In genomic region chr18:44961288-44961687, GRCh38 we compare ENCODE assay signal across 23 cellular contexts.
A peak's percentile ranks its signal among the peaks of the same experiment; 100 is the strongest.
DNase-seq lines count a peak whose midpoint lies in the region; ATAC-seq, FAIRE-seq and TF ChIP-seq lines count a peak whose summit lies in the region.
"Had no signal": no experiment of that assay in that cellular context is flagged by ENCODE, and none has a peak within 500 bp of the region (broad histone marks: within the 10 kb centered on the region; RNA-seq: fewer than 3 reads in every experiment).

No MANE protein-coding gene starts in this region.

- no peaks in the 10 kb centered on the region for H3K9me3 Mint-ChIP-seq in naive thymus-derived CD8-positive, alpha-beta T cell
- H3K9me3 Mint-ChIP-seq: CD4-positive, alpha-beta T cell had no signal

- RAD21 ChIA-PET in GM12878 (lab: Charles Lee; ENCODE audit: unreplicated experiment) = interaction anchor here (0.8 to 1.5 kb wide), 2 partner anchors 12 to 47 kb away, joined by 3 to 4 read pairs; no protein-coding TSS in a partner anchor

- in situ Hi-C loops in GM12878 (cut with MboI) = no loop called here

- H3K27me3 Mint-ChIP-seq in naive thymus-derived CD8-positive, alpha-beta T cell = peaks cover 0 to 13% (median 0%) of the 10 kb centered on the region in 5 donors
- H3K27me3 Mint-ChIP-seq: CD4-positive, alpha-beta T cell had no signal

- no peaks in the 10 kb centered on the region for H3K36me3 Mint-ChIP-seq in naive thymus-derived CD8-positive, alpha-beta T cell

- H3K79me2 ChIP-seq in GM12878 (ENCODE audit: control insufficient read depth, insufficient read depth, low read length) (no peaks in the 10 kb centered on the region), OCI-LY7 (ENCODE audit: insufficient read depth, low read depth, low read length) (no peaks in the 10 kb centered on the region)

- no peak overlapping the region for H3K4me2 ChIP-seq in GM12878 (ENCODE audit: control insufficient read depth, insufficient read depth)
- no peak overlapping the region for H3K4me2 ChIP-seq in OCI-LY7 (ENCODE audit: low read length)
- H3K4me2 ChIP-seq: A549 had no signal

- no peak for TF ChIP-seq RAD21 in GM12878 (IDR thresholded peaks at IDR 0.05; ENCODE audit: insufficient read depth, low read depth, low read length)

- no peak for TF ChIP-seq EP300 in GM12878 (IDR thresholded peaks at IDR 0.05; ENCODE audit: borderline replicate concordance in 1 of 2, control insufficient read depth in 1 of 2, low read depth in 2 of 2, low read length in 2 of 2)

- H4K20me1 ChIP-seq in GM12878 (ENCODE audit: control insufficient read depth, insufficient read depth) = no peaks in the 10 kb centered on the region
- H4K20me1 ChIP-seq in OCI-LY7 (ENCODE audit: insufficient read depth, low read length) = no peaks in the 10 kb centered on the region

- H3K9me3 ChIP-seq in GM12878 (replicated peaks; ENCODE audit: control insufficient read depth, insufficient read depth, low read length) (no peaks in the 10 kb centered on the region), OCI-LY7 (ENCODE audit: low read length) (no peaks in the 10 kb centered on the region)
- H3K9me3 ChIP-seq: A549 had no signal

- no peak for TF ChIP-seq POLR2A in GM12878 (IDR thresholded peaks at IDR 0.05; ENCODE audit: low read depth, low read length)

- FAIRE-seq in GM12878 (lab: Jason Lieb, UNC) = no peak
- FAIRE-seq: A549, GM12891 had no signal

- CTCF ChIA-PET in GM12878 (lab: Yijun Ruan, JAX) = interaction anchor here (1.0 to 1.2 kb wide), 3 partner anchors 17 to 279 kb away, joined by 3 read pairs; no protein-coding TSS in a partner anchor
- CTCF ChIA-PET in OCI-LY7 (lab: Charles Lee; ENCODE audit: unreplicated experiment) = no interaction called here
- CTCF ChIA-PET in HEK293T (lab: Yijun Ruan, JAX) = no interaction called here

- SMC1A ChIA-PET in GM12878 (lab: Charles Lee; ENCODE audit: uncharacterized antibody, unreplicated experiment) = interaction anchor here (1.0 to 2.2 kb wide), 5 partner anchors 9 to 110 kb away, joined by 3 to 7 read pairs (median 3); no protein-coding TSS in a partner anchor

- H3K4me3 ChIP-seq in GM12878 = no peak overlapping the region
- no peak overlapping the region for H3K4me3 ChIP-seq in OCI-LY7 (ENCODE audit: low read depth, low read length, poor library complexity, severe bottlenecking)
- H3K4me3 ChIP-seq: A549, GM23248 had no signal

- H3K36me3 ChIP-seq in GM12878 (ENCODE audit: control insufficient read depth in 2 of 2, insufficient read depth in 2 of 2, low read length in 1 of 2) (no peaks in the 10 kb centered on the region; a peak in 1 of 4 replicates), OCI-LY7 (ENCODE audit: insufficient read depth, low read length) (no peaks in the 10 kb centered on the region)

- TF ChIP-seq CTCF in GM12878 (IDR thresholded peaks at IDR 0.05 in 2 of 3, conservative IDR thresholded peaks at IDR 0.05 in 1 of 3; ENCODE audit: control insufficient read depth in 2 of 3, extremely low read depth in 1 of 3, insufficient read depth in 1 of 3, low read depth in 3 of 3, low read length in 3 of 3) (no peak), OCI-LY7 (conservative IDR thresholded peaks at IDR 0.05; ENCODE audit: low read length) (no peak)

- H3K4me1 Mint-ChIP-seq in naive thymus-derived CD8-positive, alpha-beta T cell = peaks cover 0 to 2% (median 2%) of the 10 kb centered on the region in 4 donors

- no peak overlapping the region for H3K27ac Mint-ChIP-seq in naive thymus-derived CD8-positive, alpha-beta T cell
- H3K27ac Mint-ChIP-seq: CD4-positive, alpha-beta T cell had no signal

- 3% methylated on average over 2 of the region's 2 CpGs for WGBS in GM12878 (ENCODE audit: insufficient coverage, insufficient replicate concordance, low lambda C conversion rate, missing lambda C conversion rate)

- no peaks in the 10 kb centered on the region for H3K9me2 ChIP-seq in OCI-LY7 (ENCODE audit: insufficient read depth, low read length)

- no peak overlapping the region for H3K9ac ChIP-seq in GM12878 (ENCODE audit: control insufficient read depth, insufficient read depth, low read length)
- H3K9ac ChIP-seq: GM23248 had no signal

- no peaks in the 10 kb centered on the region for H3K27me3 ChIP-seq in GM12878 (replicated peaks in 1 of 2; ENCODE audit: control insufficient read depth in 2 of 2, insufficient read depth in 2 of 2, low read length in 1 of 2)

- H3K27ac ChIP-seq in GM12878 (ENCODE audit: control insufficient read depth, insufficient read depth) = no peak overlapping the region
- H3K27ac ChIP-seq in OCI-LY7 (ENCODE audit: low read depth, low read length, poor library complexity, severe bottlenecking) = no peak overlapping the region
- H3K27ac ChIP-seq: A549, GM23248 had no signal

- POLR2A ChIA-PET in GM12878 (lab: Charles Lee) (no interaction called here), OCI-LY7 (lab: Charles Lee) (no interaction called here), HEK293T (lab: Yijun Ruan, JAX) (no interaction called here)
- POLR2A ChIA-PET in naive thymus-derived CD8-positive, alpha-beta T cell (lab: Charles Lee) = no interaction called here

- intact Hi-C loops in GM12878 (cut with micrococcal nuclease; ENCODE audit: unreplicated experiment) (no loop called here), OCI-LY7 (cut with micrococcal nuclease; ENCODE audit: unreplicated experiment) (no loop called here)

- no peak for DNase-seq in GM12878 (ENCODE audit: low read depth, low spot score)
- DNase-seq in OCI-LY7 (ENCODE audit: low spot score) = no peak
- no peak for DNase-seq in HEK293T (ENCODE audit: extremely low spot score)
- DNase-seq in DMS 273 (lab: John Stamatoyannopoulos, UW; ENCODE audit: unreplicated experiment) = no peak
- no peak for DNase-seq in naive thymus-derived CD8-positive, alpha-beta T cell
- DNase-seq: CD4-positive, alpha-beta T cell; EL; GM23248; HCEC 1CT; NCI-H1105; NCI-H2081 treated with DMSO at 0.1 percent for 48 hours; NCI-H510A; NCI-H774; PC-3; RPMI8226; SIG-M5; T-helper 1 cell; T-helper 9 cell had no signal

- H3K4me3 Mint-ChIP-seq in naive thymus-derived CD8-positive, alpha-beta T cell = no peak overlapping the region
- H3K4me3 Mint-ChIP-seq: CD4-positive, alpha-beta T cell had no signal

- peak; percentile 87 for ATAC-seq in GM18873 (IDR thresholded peaks at IDR 0.05; ENCODE audit: low FRiP score, unreplicated experiment)
- peak; percentile 58 for ATAC-seq in GM21515 (IDR thresholded peaks at IDR 0.05; ENCODE audit: unreplicated experiment)
- peak; percentile 78 for ATAC-seq in HG02798 (IDR thresholded peaks at IDR 0.05; ENCODE audit: poor library complexity, unreplicated experiment)
- ATAC-seq in GM12878 = peak; percentile 51
- no peak for ATAC-seq in naive thymus-derived CD8-positive, alpha-beta T cell
- ATAC-seq: A549, PC-3 had no signal

- no peaks in the 10 kb centered on the region for H3K4me1 ChIP-seq in GM12878 (ENCODE audit: control insufficient read depth, insufficient read depth, low read length)
- H3K4me1 ChIP-seq in OCI-LY7 (ENCODE audit: insufficient read depth, low read length, poor library complexity, severe bottlenecking) = no peaks in the 10 kb centered on the region
- H3K4me1 ChIP-seq: A549 had no signal

- BruUV-seq in GM12878 (replicated peaks; lab: Mats Ljungman, UMichigan) = no TSS peak
- no TSS peak for BruUV-seq in OCI-LY7 (replicated peaks; lab: Mats Ljungman, UMichigan)

- no peak overlapping the region for H2AFZ ChIP-seq in GM12878 (ENCODE audit: control insufficient read depth, low read depth, low read length)
- H2AFZ ChIP-seq in OCI-LY7 (ENCODE audit: low read length) = no peak overlapping the region
- H2AFZ ChIP-seq: GM23248 had no signal

TF ChIP-seq in GM12878, 131 proteins besides CTCF, POLR2A, EP300 and RAD21 (continues in another document):
- TF ChIP-seq KDM1A (IDR thresholded peaks at IDR 0.05; ENCODE audit: borderline replicate concordance) = no peak

TF ChIP-seq in HEK293T, 16 proteins besides CTCF, POLR2A, EP300 and RAD21:
- TF ChIP-seq SUZ12 (IDR thresholded peaks at IDR 0.05) (no peak), BHLHE40 (IDR thresholded peaks at IDR 0.05; ENCODE audit: borderline replicate concordance) (no peak), CTBP1 (IDR thresholded peaks at IDR 0.05; ENCODE audit: borderline replicate concordance) (no peak), FOXM1 (IDR thresholded peaks at IDR 0.05; ENCODE audit: borderline replicate concordance) (no peak), PKNOX1 (IDR thresholded peaks at IDR 0.05) (no peak), SP1 (IDR thresholded peaks at IDR 0.05) (no peak), L3MBTL2 (conservative IDR thresholded peaks at IDR 0.05) (no peak), TARDBP (IDR thresholded peaks at IDR 0.05) (no peak), FOXA1 (IDR thresholded peaks at IDR 0.05) (no peak)

Comparison
In these comparisons a context has a peak if more than half of its experiments do, and no peak if none do; other contexts are left out.
1. ATAC-seq: peak in GM18873 (single experiment), GM21515 (single experiment), HG02798 (single experiment) and GM12878 (single experiment); none in naive thymus-derived CD8-positive, alpha-beta T cell (0 of 2).